Comparison of ENCODE assay signal across 18 cellular contexts in the genomic region with DNA sequence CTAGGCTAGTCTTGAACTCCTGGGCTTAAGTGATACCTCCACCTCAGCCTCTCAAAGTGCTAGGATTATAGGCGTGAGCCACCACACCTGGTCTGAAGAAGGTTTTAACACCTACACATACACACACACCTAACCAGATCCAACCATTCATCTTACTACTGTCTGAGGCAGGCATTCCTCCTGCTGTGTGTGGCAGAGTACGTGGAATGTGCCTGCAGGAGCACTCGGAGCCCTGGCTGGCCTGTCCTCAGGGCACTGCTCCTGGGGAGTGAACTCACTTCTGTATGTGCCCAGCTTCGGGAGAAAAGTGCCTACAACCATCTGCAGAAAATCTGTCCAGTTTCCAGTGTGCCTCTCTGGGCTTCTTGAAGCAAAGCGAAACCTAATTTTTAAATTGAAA. TPM values are rescaled to one million over a fixed set of nuclear protein-coding genes. Genes with fewer than 3 reads are reported as not detected.
A peak's percentile ranks its signal among the peaks of the same experiment; 100 is the strongest.
DNase-seq lines count a peak whose midpoint lies in the region; ATAC-seq and TF ChIP-seq lines count a peak whose summit lies in the region.
"Had no signal": no experiment of that assay in that cellular context is flagged by ENCODE, and none has a peak within 500 bp of the region (broad histone marks: within the 10 kb centered on the region; RNA-seq: fewer than 3 reads in every experiment).

No MANE protein-coding gene starts in this region.

- intact Hi-C loops in left lung (cut with DNase I), result no loop called here
- intact Hi-C loops in vagina (cut with DNase I), result no loop called here

- H3K4me3 Mint-ChIP-seq in endodermal cell, result no peak overlapping the region
- H3K4me3 Mint-ChIP-seq: CD4-positive, CD25-positive, alpha-beta regulatory T cell had no signal

- peaks cover 35% of the 10 kb centered on the region for H3K36me3 ChIP-seq in endodermal cell (ENCODE audit: control insufficient read depth, insufficient read depth, low read length)
- peaks cover 0 to 4% of the 10 kb centered on the region in 2 donors for H3K36me3 ChIP-seq in left lung
- peaks cover 0 to under 1% of the 10 kb centered on the region in 2 donors for H3K36me3 ChIP-seq in vagina

- no peaks in the 10 kb centered on the region for H3K27me3 Mint-ChIP-seq in endodermal cell (ENCODE audit: insufficient read depth)
- H3K27me3 Mint-ChIP-seq: CD4-positive, CD25-positive, alpha-beta regulatory T cell had no signal

- H3K27me3 ChIP-seq in endodermal cell (ENCODE audit: control insufficient read depth, insufficient read depth, low read length, poor library complexity, severe bottlenecking) (no peaks in the 10 kb centered on the region), left lung (no peaks in the 10 kb centered on the region), vagina (no peaks in the 10 kb centered on the region)

- peaks cover 21% of the 10 kb centered on the region for H3K36me3 Mint-ChIP-seq in endodermal cell (ENCODE audit: low read depth)

- no peaks in the 10 kb centered on the region for H3K4me1 ChIP-seq in endodermal cell (ENCODE audit: control insufficient read depth, insufficient read depth, low read length)
- peaks cover 11 to 42% of the 10 kb centered on the region in 2 donors for H3K4me1 ChIP-seq in left lung
- peaks cover 6% of the 10 kb centered on the region for H3K4me1 ChIP-seq in vagina

- no peak for TF ChIP-seq CTCF in RWPE1 (conservative IDR thresholded peaks at IDR 0.05; ENCODE audit: low read depth)
- no peak for TF ChIP-seq CTCF in endodermal cell (conservative IDR thresholded peaks at IDR 0.05)
- no peak for TF ChIP-seq CTCF in left lung (IDR thresholded peaks at IDR 0.05)
- TF ChIP-seq CTCF in vagina (IDR thresholded peaks at IDR 0.05), result no peak

- 91 to 93% methylated on average over 5 of the region's 5 CpGs for WGBS in endodermal cell (ENCODE audit: insufficient coverage in 1 of 2, insufficient read length in 1 of 2), 2 experiments

- DNase-seq in RWPE1 (ENCODE audit: low spot score) (no peak), endodermal cell (no peak), left lung (no peak), NCI-H524 treated with DMSO at 0.1 percent for 48 hours (lab: John Stamatoyannopoulos, UW) (no peak), vagina (ENCODE audit: extremely low spot score in 2 of 2) (no peak), substantia nigra (lab: John Stamatoyannopoulos, UW) (no peak)
- DNase-seq: ACHN; AML-193; CD4-positive, CD25-positive, alpha-beta regulatory T cell; COR-L47; GDM1; NCI-H1105; NCI-H1694; NCI-H2227 treated with DMSO at 0.1 percent for 48 hours; NCI-H510A treated with DMSO at 0.1 percent for 48 hours; NCI-H82 had no signal

- H3K9ac ChIP-seq in endodermal cell (ENCODE audit: extremely low read depth, low read length, poor library complexity, severe bottlenecking), result no peak overlapping the region

- ATAC-seq in left lung, result peak; percentile 34
- ATAC-seq in HG02571 (IDR thresholded peaks at IDR 0.05; ENCODE audit: unreplicated experiment), result no peak
- ATAC-seq: HCT116 had no signal

- no peak for TF ChIP-seq POLR2A in vagina (IDR thresholded peaks at IDR 0.05)

- H3K4me3 ChIP-seq in endodermal cell (ENCODE audit: low read length) (no peak overlapping the region), left lung (no peak overlapping the region), vagina (no peak overlapping the region)

- POLR2A ChIA-PET in RWPE1 (lab: Yijun Ruan, JAX; ENCODE audit: low non-redundant PET), result no interaction called here

- H3K27ac ChIP-seq in RWPE1 (peak overlapping the region; percentile 40; the same call in 1 of the 2 replicates), endodermal cell (ENCODE audit: low read depth, low read length) (peak overlapping the region; percentile 36), left lung (no peak overlapping the region), vagina (no peak overlapping the region), substantia nigra (ENCODE audit: low read depth, low read length, poor library complexity, severe bottlenecking) (no peak overlapping the region)

- H3K9me3 Mint-ChIP-seq in endodermal cell, result no peaks in the 10 kb centered on the region
- H3K9me3 Mint-ChIP-seq: CD4-positive, CD25-positive, alpha-beta regulatory T cell had no signal

- H3K27ac Mint-ChIP-seq in endodermal cell, result peak overlapping the region; percentile 20

- H3K9me3 ChIP-seq in endodermal cell (ENCODE audit: control insufficient read depth, low read length) (no peaks in the 10 kb centered on the region), left lung (no peaks in the 10 kb centered on the region), vagina (no peaks in the 10 kb centered on the region)

- no peaks in the 10 kb centered on the region for H3K4me1 Mint-ChIP-seq in endodermal cell

- CTCF ChIA-PET in RWPE1 (lab: Yijun Ruan, JAX), result no interaction called here

RNA-seq across cellular contexts. Expression of a gene that starts 58.2 kb away (rescaled TPM):
- total RNA-seq in endodermal cell, result 10 to 100 TPM; 30.9 to 33.4 TPM
- 16.5 TPM for polyA plus RNA-seq in endodermal cell (2013, experiment 1 of 2)
- polyA plus RNA-seq in endodermal cell (2013, experiment 2 of 2), result 12.0 TPM
- total RNA-seq in left lung, result 100 to 1,000 TPM in 1 of 2 donors, 10 to 100 TPM in 1; 68.0 to 104 TPM
- total RNA-seq in vagina, result 16.2 TPM

Comparison
In these comparisons a context has a peak if more than half of its experiments do, and no peak if none do; other contexts are left out.
1. H3K27ac ChIP-seq: peak in RWPE1 (single experiment) and endodermal cell (single experiment); none in left lung (0 of 2), vagina (single experiment) and substantia nigra (single experiment).